13 cellular contexts compared by ENCODE assay signal in the genomic region with DNA sequence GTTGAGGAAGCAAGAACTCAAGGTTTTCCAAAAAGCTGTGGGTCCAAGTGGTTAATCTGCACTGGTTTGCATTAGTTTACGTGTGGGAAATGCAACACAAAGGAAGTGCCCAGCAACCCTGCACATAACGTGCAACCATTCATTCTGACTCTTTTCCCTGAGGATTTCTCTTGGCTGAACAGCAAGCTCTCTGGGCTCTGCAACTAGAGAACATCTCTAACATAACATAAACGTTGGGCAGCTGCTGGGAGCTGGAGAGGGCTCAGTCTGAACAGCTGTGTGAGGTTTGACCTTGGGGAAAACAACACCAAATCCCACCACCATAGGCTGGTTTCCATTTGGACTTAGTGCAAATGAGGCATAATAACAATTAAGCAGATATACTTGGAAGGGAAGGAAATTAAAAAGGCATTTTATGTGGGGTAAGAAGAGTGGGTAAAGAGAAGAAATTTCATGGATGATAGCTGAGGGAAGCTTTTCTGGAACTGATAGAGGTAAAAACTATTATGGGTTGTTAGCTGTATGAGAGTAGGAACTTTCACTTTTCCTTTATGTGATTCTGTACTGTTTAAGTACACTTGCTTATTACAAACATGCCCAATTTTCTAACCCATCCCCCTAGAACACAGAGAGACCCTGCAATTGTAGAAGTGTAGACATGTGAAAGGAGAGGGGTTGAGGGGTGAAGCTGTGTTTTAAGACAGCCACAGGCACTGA.
DNase-seq lines count a peak whose midpoint lies in the region; ATAC-seq lines count a peak whose summit lies in the region.
"Had no signal": no experiment of that assay in that cellular context is flagged by ENCODE, and none has a peak within 500 bp of the region (broad histone marks: within the 10 kb centered on the region; RNA-seq: fewer than 3 reads in every experiment).

No MANE protein-coding gene starts in this region.

- H3K4me1 ChIP-seq in ACC112 (ENCODE audit: control insufficient read depth, insufficient read depth, low read length, unreplicated experiment) = peaks cover 25% of the 10 kb centered on the region

- H3K27ac ChIP-seq in ACC112 (ENCODE audit: low read depth, low read length) = peak overlapping the region; percentile 91
- H3K27ac ChIP-seq: SK-N-MC had no signal

- H2AFZ ChIP-seq in ACC112 (ENCODE audit: low read length, unreplicated experiment) = peak overlapping the region; percentile 71

- ATAC-seq in GM21367 (IDR thresholded peaks at IDR 0.05; ENCODE audit: unreplicated experiment) = no peak
- ATAC-seq: activated CD8-positive, alpha-beta T cell treated with anti-CD3 and anti-CD28 coated beads for 36 hours had no signal

- peak overlapping the region; percentile 63 for H3K4me3 ChIP-seq in ACC112 (ENCODE audit: low read depth, low read length)
- H3K4me3 ChIP-seq: SK-N-MC had no signal

- DNase-seq in NCI-H2171 (lab: John Stamatoyannopoulos, UW) (peak; percentile 43), dedifferentiated amniotic fluid mesenchymal stem cell (ENCODE audit: extremely low spot score) (peak; percentile 66), myocyte (ENCODE audit: low read depth) (peak; percentile 86), anterior cingulate cortex (lab: John Stamatoyannopoulos, UW) (no peak), NCI-H1105 treated with DMSO at 0.1 percent for 48 hours (lab: John Stamatoyannopoulos, UW) (no peak), NCI-H2081 (lab: John Stamatoyannopoulos, UW) (no peak)
- DNase-seq: activated CD8-positive, alpha-beta T cell treated with anti-CD3 and anti-CD28 coated beads for 36 hours; aorta; effector CD4-positive, alpha-beta T cell; HCEC 1CT had no signal

- H3K27me3 ChIP-seq in ACC112 (ENCODE audit: insufficient read depth, low read length) = no peaks in the 10 kb centered on the region

- no peaks in the 10 kb centered on the region for H3K36me3 ChIP-seq in ACC112 (ENCODE audit: insufficient read depth, low read length)

- H3K79me2 ChIP-seq in ACC112 (ENCODE audit: control insufficient read depth, insufficient read depth, low read length, unreplicated experiment) = no peaks in the 10 kb centered on the region

Comparison
In these comparisons a context has a peak if more than half of its experiments do, and no peak if none do; other contexts are left out.
1. DNase-seq: peak in NCI-H2171 (single experiment), dedifferentiated amniotic fluid mesenchymal stem cell (single experiment) and myocyte (single experiment); none in anterior cingulate cortex (0 of 58), NCI-H1105 treated with DMSO at 0.1 percent for 48 hours (single experiment) and NCI-H2081 (0 of 2).